ENCODE assay signal across 16 cellular contexts in the genomic region with DNA sequence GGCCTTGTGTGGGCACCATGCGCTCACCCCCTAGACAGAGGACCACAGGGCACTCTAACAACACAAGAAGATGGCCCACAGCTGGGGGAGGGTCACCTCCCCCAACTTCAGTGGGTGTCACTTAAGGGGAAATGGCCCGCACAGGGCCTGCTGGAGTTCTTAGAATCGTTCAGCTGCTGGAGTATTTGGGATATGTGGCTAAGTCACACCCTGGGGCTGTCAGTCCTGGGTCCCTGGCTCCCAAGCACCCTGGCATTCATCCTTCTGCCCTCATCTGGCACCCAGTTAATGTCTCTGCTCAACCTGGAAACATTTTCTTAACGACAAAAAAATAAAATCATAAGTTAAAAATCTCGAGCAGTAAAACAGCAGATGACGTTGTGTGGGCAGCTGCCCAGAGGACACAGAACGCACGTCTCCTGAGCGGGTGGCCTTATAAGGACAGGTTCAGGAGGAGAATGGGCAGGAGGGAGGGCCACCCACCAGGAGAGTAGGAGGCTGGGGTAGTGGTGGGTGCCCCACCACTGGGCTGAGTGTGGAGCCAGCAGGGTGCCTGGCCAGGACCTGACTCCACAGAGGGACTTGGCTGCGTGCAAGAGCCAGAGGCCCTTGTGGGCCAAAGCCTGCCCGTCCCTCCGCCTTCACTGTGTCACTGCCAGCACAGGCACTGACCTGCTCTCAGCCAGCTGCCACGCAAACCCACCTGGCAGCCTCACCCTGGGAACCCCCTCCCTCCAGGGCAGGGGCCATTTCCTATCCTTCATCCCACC. TPM values are rescaled to one million over a fixed set of nuclear protein-coding genes. Genes with fewer than 3 reads are reported as not detected.
DNase-seq lines count a peak whose midpoint lies in the region; ATAC-seq, FAIRE-seq and TF ChIP-seq lines count a peak whose summit lies in the region.
"Had no signal": no experiment of that assay in that cellular context is flagged by ENCODE, and none has a peak within 500 bp of the region (broad histone marks: within the 10 kb centered on the region; RNA-seq: fewer than 3 reads in every experiment).

No MANE protein-coding gene starts in this region.

- intact Hi-C loops in dorsolateral prefrontal cortex (cut with DNase I), result loop anchor here (10.0 kb wide), 2 partner anchors 53 to 353 kb away; no protein-coding TSS in a partner anchor

- H3K36me3 ChIP-seq in H7 (replicated peaks; ENCODE audit: control insufficient read depth, insufficient read depth, low read length) (no peaks in the 10 kb centered on the region), liver (ENCODE audit: control insufficient read depth in 4 of 4, insufficient read depth in 3 of 4, low read depth in 1 of 4, low read length in 3 of 4) (no peaks in the 10 kb centered on the region), small intestine (ENCODE audit: control insufficient read depth in 2 of 2, insufficient read depth in 2 of 2, low read length in 2 of 2) (no peaks in the 10 kb centered on the region)

- ATAC-seq in GM19397 (IDR thresholded peaks at IDR 0.05; ENCODE audit: unreplicated experiment), result no peak
- ATAC-seq: body of pancreas had no signal

- TF ChIP-seq CTCF in dorsolateral prefrontal cortex (IDR thresholded peaks at IDR 0.05 in 54 of 56, conservative IDR thresholded peaks at IDR 0.05 in 2 of 56; ENCODE audit: low read depth in 1 of 56, partially characterized antibody in 56 of 56), result no peak
- no peak for TF ChIP-seq CTCF in liver (IDR thresholded peaks at IDR 0.05; ENCODE audit: low read depth, low read length, missing input control)

- FAIRE-seq in small intestine (lab: Jason Lieb, UNC), result no peak
- FAIRE-seq: keratinocyte, urothelium cell line had no signal

- DNase-seq in H7 (peak; percentile 44), dorsolateral prefrontal cortex (peak in 2 of 10 donors; percentile 30 to 34), small intestine (peak; percentile 54), OCI-M2 (lab: John Stamatoyannopoulos, UW; ENCODE audit: unreplicated experiment) (no peak), GF-D8 (lab: John Stamatoyannopoulos, UW) (no peak), DMS53 treated with DMSO at 0.1 percent for 48 hours (lab: John Stamatoyannopoulos, UW; ENCODE audit: unreplicated experiment) (no peak)
- DNase-seq: activated CD4-positive, CD25-positive, alpha-beta regulatory T cell treated with anti-CD3 and anti-CD28 coated beads, Interleukin-2, amount 50 U/mL, for 72 hours; body of pancreas; MV-4-11; NCI-H510A had no signal

- no peaks in the 10 kb centered on the region for H3K27me3 ChIP-seq in H7 (ENCODE audit: control insufficient read depth, insufficient read depth, low read length)
- no peaks in the 10 kb centered on the region for H3K27me3 ChIP-seq in dorsolateral prefrontal cortex
- no peaks in the 10 kb centered on the region for H3K27me3 ChIP-seq in liver (ENCODE audit: control insufficient read depth in 4 of 4, insufficient read depth in 4 of 4, low read length in 3 of 4)
- H3K27me3 ChIP-seq in small intestine (ENCODE audit: control insufficient read depth in 2 of 2, insufficient read depth in 2 of 2, low read length in 2 of 2), result no peaks in the 10 kb centered on the region
- H3K27me3 ChIP-seq: body of pancreas had no signal

- no peak for TF ChIP-seq RAD21 in liver (IDR thresholded peaks at IDR 0.05)

- peak overlapping the region; percentile 63 to 77 for H3K9ac ChIP-seq in liver (ENCODE audit: low read depth in 1 of 2, low read length in 2 of 2)

- WGBS in liver, result 42% methylated on average over 13 of the region's 13 CpGs
- 33 to 60% (median 47%) methylated on average over 13 of the region's 13 CpGs for WGBS in small intestine, 3 donors

- H3K4me3 ChIP-seq in H7 (ENCODE audit: insufficient read depth, low read depth, low read length) (no peak overlapping the region), dorsolateral prefrontal cortex (no peak overlapping the region), liver (ENCODE audit: low read depth in 1 of 3, low read length in 3 of 3) (no peak overlapping the region), small intestine (ENCODE audit: low read depth in 1 of 2, low read length in 2 of 2) (no peak overlapping the region)
- H3K4me3 ChIP-seq: body of pancreas had no signal

- H3K9me3 ChIP-seq in liver (ENCODE audit: control insufficient read depth in 4 of 4, low read length in 3 of 4), result no peaks in the 10 kb centered on the region
- no peaks in the 10 kb centered on the region for H3K9me3 ChIP-seq in small intestine (ENCODE audit: control insufficient read depth, low read depth)
- H3K9me3 ChIP-seq: body of pancreas had no signal

- peaks cover 17 to 43% (median 29%) of the 10 kb centered on the region in 4 donors for H3K4me1 ChIP-seq in liver (ENCODE audit: control insufficient read depth in 4 of 4, insufficient read depth in 4 of 4, low read length in 3 of 4)
- peaks cover 0 to 21% of the 10 kb centered on the region in 2 donors for H3K4me1 ChIP-seq in small intestine (ENCODE audit: control insufficient read depth in 2 of 2, insufficient read depth in 1 of 2, low read depth in 1 of 2, low read length in 1 of 2)

- H3K27ac ChIP-seq in dorsolateral prefrontal cortex, result peak overlapping the region in 37 of 59 donors; percentile 0 to 79 (median 40)
- peak overlapping the region; percentile 91 to 95 for H3K27ac ChIP-seq in liver (ENCODE audit: low read depth in 1 of 2, low read length in 2 of 2)
- H3K27ac ChIP-seq in small intestine (ENCODE audit: low read depth in 1 of 2, low read length in 1 of 2), result peak overlapping the region; percentile 83 to 96
- H3K27ac ChIP-seq: body of pancreas, HL-60 had no signal

TF ChIP-seq in liver, 16 proteins besides CTCF, POLR2A, EP300 and RAD21:
- TF ChIP-seq SP1 (IDR thresholded peaks at IDR 0.05) (no peak), EGR1 (IDR thresholded peaks at IDR 0.05; ENCODE audit: low read depth in 2 of 2) (peak in 1 of 2 donors; percentile 22)

RNA-seq across cellular contexts. Expression of a gene that starts 11.5 kb away (rescaled TPM):
- 0.17 TPM in 1 of 2 replicates, not detected in the other for total RNA-seq in H7 (2014; rRNA removed; shearing (Covaris generic))
- total RNA-seq in dorsolateral prefrontal cortex (under 1 TPM in 4 of 120 experiments, not detected in 116; 0.13 to 0.17 (median 0.15) TPM), liver (not detected)
- polyA plus RNA-seq in liver (not detected), small intestine (under 1 TPM in 1 of 3 donors, not detected in 2; 0.03 TPM)
- total RNA-seq: body of pancreas, progenitor cell of endocrine pancreas had no signal
- polyA plus RNA-seq: keratinocyte had no signal

RNA-seq across cellular contexts. Expression of a gene that starts 20.3 kb away (rescaled TPM):
- total RNA-seq in H7 (2014; rRNA removed; shearing (Covaris generic)), result 20.9 and 22.1 TPM in 2 replicates
- 10 to 100 TPM in 82 of 120 experiments, 1 to 10 TPM in 38; 3.5 to 40.4 (median 12.5) TPM for total RNA-seq in dorsolateral prefrontal cortex
- under 1 TPM; 0.70 to 0.92 TPM for total RNA-seq in liver
- polyA plus RNA-seq in liver, result under 1 TPM; 0.50 to 0.57 TPM
- 1 to 10 TPM in 2 of 3 donors, under 1 TPM in 1; 0.45 to 7.7 (median 2.2) TPM for polyA plus RNA-seq in small intestine
- polyA plus RNA-seq: keratinocyte had no signal

RNA-seq across cellular contexts. Expression of a gene that starts 26.9 kb away (rescaled TPM):
- 0.14 and 1.6 TPM in 2 replicates for total RNA-seq in H7 (2014; rRNA removed; shearing (Covaris generic))
- total RNA-seq in dorsolateral prefrontal cortex (10 to 100 TPM; 22.1 to 53.1 (median 36.5) TPM), liver (1 to 10 TPM in 1 of 2 donors, under 1 TPM in 1; 0.79 to 6.9 TPM)
- polyA plus RNA-seq in liver (1 to 10 TPM in 1 of 2 donors, under 1 TPM in 1; 0.57 to 1.0 TPM), small intestine (1 to 10 TPM; 1.5 to 5.8 (median 4.9) TPM)

RNA-seq across cellular contexts. Expression of a gene that starts 42.9 kb away (rescaled TPM):
- not detected in 2 replicates for total RNA-seq in H7 (2014; rRNA removed; shearing (Covaris generic))
- total RNA-seq in dorsolateral prefrontal cortex, result not detected
- total RNA-seq in liver, result 1 to 10 TPM in 1 of 2 donors, under 1 TPM in 1; 0.25 to 2.1 TPM
- 1 to 10 TPM in 1 of 2 donors, under 1 TPM in 1; 0.33 to 1.9 TPM for polyA plus RNA-seq in liver
- 100 to 1,000 TPM in 2 of 3 donors, 10 to 100 TPM in 1; 82.7 to 258 (median 242) TPM for polyA plus RNA-seq in small intestine
- total RNA-seq: body of pancreas, progenitor cell of endocrine pancreas had no signal
- polyA plus RNA-seq: keratinocyte had no signal

RNA-seq across cellular contexts. Expression of a gene that starts 45.5 kb away (rescaled TPM):
- 15.5 and 16.1 TPM in 2 replicates for total RNA-seq in H7 (2014; rRNA removed; shearing (Covaris generic))
- total RNA-seq in dorsolateral prefrontal cortex (10 to 100 TPM; 30.9 to 71.7 (median 44.6) TPM), liver (1 to 10 TPM; 8.5 to 9.5 TPM)
- polyA plus RNA-seq in liver (1 to 10 TPM; 3.0 to 4.9 TPM), small intestine (10 to 100 TPM in 2 of 3 donors, 1 to 10 TPM in 1; 8.4 to 12.3 (median 11.6) TPM)

Comparison
In these comparisons a context has a peak if more than half of its experiments do, and no peak if none do; other contexts are left out.
1. DNase-seq: peak in H7 (single experiment) and small intestine (single experiment); none in OCI-M2 (single experiment), GF-D8 (single experiment) and DMS53 treated with DMSO at 0.1 percent for 48 hours (single experiment).
2. H3K27ac ChIP-seq: peak in every context shown above with its lines; median percentile 93 in liver; 90 in small intestine; 40 in dorsolateral prefrontal cortex.